10 cellular contexts compared by ENCODE assay signal in the genomic region with DNA sequence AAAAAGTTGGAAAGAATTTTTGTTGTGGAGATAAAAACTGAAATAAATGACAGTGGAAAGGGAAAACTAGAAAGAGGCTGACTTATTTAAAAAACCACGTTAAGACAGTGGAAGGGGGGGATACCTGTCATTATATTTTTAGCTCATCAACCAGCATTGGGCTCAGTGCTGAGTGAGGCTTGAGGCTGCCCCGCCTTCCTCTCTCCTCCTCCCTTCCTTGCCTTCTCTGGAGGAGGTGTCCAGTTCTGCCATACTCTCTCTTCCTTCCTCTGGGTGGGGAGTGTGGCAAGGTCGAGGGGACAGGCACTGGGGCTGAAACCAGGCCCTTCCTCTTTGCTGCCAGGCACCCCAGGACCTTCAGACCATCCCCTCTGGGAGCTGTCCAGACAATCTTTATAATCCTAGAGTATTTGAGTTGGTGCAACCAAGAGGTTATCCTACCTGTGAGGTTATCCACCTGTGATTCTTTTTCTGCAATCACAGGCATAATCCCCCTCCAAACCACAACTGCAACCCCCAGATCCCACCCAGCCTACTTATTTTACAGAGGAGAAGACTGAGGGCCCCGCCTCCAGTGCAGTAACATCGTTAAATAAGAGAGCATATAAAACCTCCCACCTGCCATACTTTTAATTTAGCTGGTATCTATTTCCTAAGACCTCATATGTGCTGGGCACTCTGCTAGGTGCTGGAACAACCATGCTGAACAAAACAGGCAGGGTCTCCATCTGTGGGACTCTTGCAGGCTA.
DNase-seq lines count a peak whose midpoint lies in the region; ATAC-seq, FAIRE-seq and TF ChIP-seq lines count a peak whose summit lies in the region.
"Had no signal": no experiment of that assay in that cellular context is flagged by ENCODE, and none has a peak within 500 bp of the region (broad histone marks: within the 10 kb centered on the region; RNA-seq: fewer than 3 reads in every experiment).

No MANE protein-coding gene starts in this region.

- H3K9me3 ChIP-seq in GM23248 (ENCODE audit: low read depth) (no peaks in the 10 kb centered on the region), astrocyte (ENCODE audit: insufficient read depth, low read depth, low read length) (no peaks in the 10 kb centered on the region), iPS-18c (ENCODE audit: control insufficient read depth, insufficient read depth, low read length) (no peaks in the 10 kb centered on the region), prostate gland (no peaks in the 10 kb centered on the region)

- no peak for ATAC-seq in activated CD4-positive, CD25-positive, alpha-beta regulatory T cell treated with anti-CD3 and anti-CD28 coated beads, Interleukin-2, amount 50 U/mL, for 24 hours
- ATAC-seq in HG02938 (IDR thresholded peaks at IDR 0.05; ENCODE audit: unreplicated experiment), result no peak
- ATAC-seq: GM12878 had no signal

- no peaks in the 10 kb centered on the region for H3F3A ChIP-seq in GM23248 (ENCODE audit: insufficient read depth)

- peaks cover 11% of the 10 kb centered on the region for H3K27me3 ChIP-seq in GM23248 (replicated peaks; ENCODE audit: insufficient read depth)
- H3K27me3 ChIP-seq in astrocyte (ENCODE audit: insufficient read depth, low read length), result no peaks in the 10 kb centered on the region
- no peaks in the 10 kb centered on the region for H3K27me3 ChIP-seq in prostate gland (replicated peaks; ENCODE audit: insufficient read depth)

- no peaks in the 10 kb centered on the region for H3K9me2 ChIP-seq in GM23248 (ENCODE audit: insufficient read depth)

- no peak for FAIRE-seq in astrocyte (lab: Jason Lieb, UNC)
- FAIRE-seq: GM12878 had no signal

- H3K4me1 ChIP-seq in GM23248 (ENCODE audit: insufficient read depth) (no peaks in the 10 kb centered on the region), astrocyte (ENCODE audit: insufficient read depth, low read length) (peaks cover 11% of the 10 kb centered on the region), prostate gland (replicated peaks) (no peaks in the 10 kb centered on the region)

- peak overlapping the region; percentile 93 for H3K27ac Mint-ChIP-seq in astrocyte (ENCODE audit: unreplicated experiment)
- H3K27ac Mint-ChIP-seq: T-helper 1 cell treated with Interleukin-12 subunit alpha and Interleukin-12 subunit beta and Interleukin-4 antibody, amounts not matched to agents 30 μg/mL and 1 μg/mL, for 36 hours had no signal

- WGBS in GM23248 (ENCODE audit: low coverage in 1 of 2, low lambda C conversion rate in 2 of 2, missing lambda C conversion rate in 2 of 2), 2 experiments, result 41 to 51% methylated on average over 5 of the region's 5 CpGs
- 36% methylated on average over 5 of the region's 5 CpGs for WGBS in prostate gland

- H3K36me3 Mint-ChIP-seq in astrocyte (ENCODE audit: low read depth, unreplicated experiment), result no peaks in the 10 kb centered on the region

- H3K79me2 ChIP-seq in GM23248 (ENCODE audit: insufficient read depth) (no peaks in the 10 kb centered on the region), astrocyte (ENCODE audit: insufficient read depth, low read length) (no peaks in the 10 kb centered on the region)

- TF ChIP-seq POLR2A in prostate gland (IDR thresholded peaks at IDR 0.05), result no peak

- no peaks in the 10 kb centered on the region for H3K4me1 Mint-ChIP-seq in astrocyte (ENCODE audit: low read depth, unreplicated experiment)

- H3K4me3 ChIP-seq in GM23248 (peak overlapping the region; percentile 54; the same call in 1 of the 2 replicates), astrocyte (ENCODE audit: insufficient read depth, low read depth, low read length) (peak overlapping the region; percentile 63), iPS-18c (ENCODE audit: insufficient read depth, low read depth, low read length) (peak overlapping the region; percentile 67), prostate gland (peak overlapping the region; percentile 23 to 50)
- H3K4me3 ChIP-seq: GM12878 had no signal

- H4K20me1 ChIP-seq in GM23248 (ENCODE audit: insufficient read depth) (no peaks in the 10 kb centered on the region), astrocyte (ENCODE audit: insufficient read depth, low read length) (no peaks in the 10 kb centered on the region)

- peaks cover 2% of the 10 kb centered on the region for H3K9me3 Mint-ChIP-seq in astrocyte (ENCODE audit: unreplicated experiment)
- H3K9me3 Mint-ChIP-seq: T-helper 1 cell treated with Interleukin-12 subunit alpha and Interleukin-12 subunit beta and Interleukin-4 antibody, amounts not matched to agents 30 μg/mL and 1 μg/mL, for 36 hours had no signal

- in situ Hi-C loops in GM23248 (cut with MboI), result no loop called here

- H3K4me2 ChIP-seq in GM23248 (ENCODE audit: unreplicated experiment), result no peak overlapping the region
- H3K4me2 ChIP-seq in astrocyte (ENCODE audit: low read length), result peak overlapping the region; percentile 95

- H2AFZ ChIP-seq in GM23248 (peak overlapping the region; percentile 58), astrocyte (ENCODE audit: low read depth, low read length) (no peak overlapping the region)

- TF ChIP-seq CTCF in astrocyte (IDR thresholded peaks at IDR 0.05; ENCODE audit: insufficient read depth, low read depth, low read length), result no peak
- no peak for TF ChIP-seq CTCF in prostate gland (IDR thresholded peaks at IDR 0.05)

- no peaks in the 10 kb centered on the region for H3K36me3 ChIP-seq in GM23248 (ENCODE audit: low read depth)
- H3K36me3 ChIP-seq in astrocyte (ENCODE audit: insufficient read depth, low read length), result no peaks in the 10 kb centered on the region
- no peaks in the 10 kb centered on the region for H3K36me3 ChIP-seq in prostate gland

- intact Hi-C loops in prostate gland (cut with DNase I), result no loop called here

- peak overlapping the region; percentile 90 for H3K4me3 Mint-ChIP-seq in astrocyte (ENCODE audit: unreplicated experiment)
- H3K4me3 Mint-ChIP-seq: T-helper 1 cell treated with Interleukin-12 subunit alpha and Interleukin-12 subunit beta and Interleukin-4 antibody, amounts not matched to agents 30 μg/mL and 1 μg/mL, for 36 hours had no signal

- peaks cover 36% of the 10 kb centered on the region for H3K27me3 Mint-ChIP-seq in astrocyte (ENCODE audit: low read depth, unreplicated experiment)

- H3K9ac ChIP-seq in GM23248 (no peak overlapping the region), astrocyte (ENCODE audit: low read length) (peak overlapping the region; percentile 85)

- no peak for DNase-seq in GM23248
- no peak for DNase-seq in astrocyte (ENCODE audit: low read depth)
- DNase-seq in prostate gland (ENCODE audit: low spot score), result peak; percentile 9
- DNase-seq in putamen (ENCODE audit: low spot score), result no peak
- DNase-seq in caudate nucleus (lab: John Stamatoyannopoulos, UW), result no peak

- H3K27ac ChIP-seq in GM23248, result no peak overlapping the region
- H3K27ac ChIP-seq in astrocyte (ENCODE audit: low read depth, low read length), result peak overlapping the region; percentile 77
- peak overlapping the region; percentile 73 to 88 for H3K27ac ChIP-seq in prostate gland
- no peak overlapping the region for H3K27ac ChIP-seq in caudate nucleus (ENCODE audit: low read depth, low read length)

Comparison
In these comparisons a context has a peak if more than half of its experiments do, and no peak if none do; other contexts are left out.
1. H3K27ac ChIP-seq: peak in astrocyte (single experiment) and prostate gland (2 of 2); none in GM23248 (single experiment) and caudate nucleus (single experiment).
2. Peak in every context shown above with its lines, with median percentiles within 50 percentile points of each other: H3K4me3 ChIP-seq.